1 cellular context compared by ENCODE assay signal in genomic region chr12:22255097-22255496, GRCh38.
TF ChIP-seq lines count a peak whose summit lies in the region.

No MANE protein-coding gene starts in this region.

TF ChIP-seq in neural cell, 6 proteins besides CTCF, POLR2A, EP300 and RAD21:
- peak; percentile 21 for TF ChIP-seq REST (IDR thresholded peaks at IDR 0.05; ENCODE audit: borderline replicate concordance)
- TF ChIP-seq EZH2 (IDR thresholded peaks at IDR 0.05; ENCODE audit: borderline replicate concordance, insufficient read depth, low read length, poor library complexity, severe bottlenecking) = no peak
- peak; percentile 19 for TF ChIP-seq SMC3 (conservative IDR thresholded peaks at IDR 0.05; ENCODE audit: poor library complexity)
